ENCODE assay signal across 12 cellular contexts in genomic region chr16:89186625-89187336, GRCh38. TPM values are rescaled to one million over a fixed set of nuclear protein-coding genes. Genes with fewer than 3 reads are reported as not detected.
DNase-seq lines count a peak whose midpoint lies in the region; ATAC-seq and TF ChIP-seq lines count a peak whose summit lies in the region.
"Not testable (repeated sequence)": the region's sequence is repeated elsewhere in the genome, so short reads cannot be mapped to it uniquely, and the experiment has no call there.
"Had no signal": no experiment of that assay in that cellular context is flagged by ENCODE, and none has a peak within 500 bp of the region (broad histone marks: within the 10 kb centered on the region; RNA-seq: fewer than 3 reads in every experiment).

No MANE protein-coding gene starts in this region.

- CTCF ChIA-PET in CD4-positive, alpha-beta memory T cell (lab: Charles Lee; ENCODE audit: partially characterized antibody); activated B cell treated with CpG ODN at 0.5 μM for 24 hours (lab: Charles Lee): not testable (repeated sequence)

- H3K4me3 ChIP-seq in CD4-positive, alpha-beta memory T cell (ENCODE audit: low read length in 2 of 2) = not testable (repeated sequence)

- H3K4me3 Mint-ChIP-seq in CD4-positive, alpha-beta memory T cell = peak overlapping the region in 1 of 8 donors; percentile 52
- H3K4me3 Mint-ChIP-seq in activated B cell treated with CpG ODN at 0.5 μM for 24 hours = not testable (repeated sequence)

- TF ChIP-seq CTCF in activated B cell treated with CpG ODN at 0.5 μM for 24 hours (IDR thresholded peaks at IDR 0.05) = not testable (repeated sequence)

- peaks cover 3 to 23% (median 7%) of the 10 kb centered on the region in 4 donors for H3K4me1 Mint-ChIP-seq in CD4-positive, alpha-beta memory T cell
- H3K4me1 Mint-ChIP-seq in activated B cell treated with CpG ODN at 0.5 μM for 24 hours = not testable (repeated sequence)

- peak; percentile 26 for ATAC-seq in activated B cell treated with CpG ODN at 0.5 μM for 24 hours (ENCODE audit: low read depth)

- POLR2A ChIA-PET in CD4-positive, alpha-beta memory T cell (lab: Charles Lee; ENCODE audit: partially characterized antibody) = interaction anchor here (1.0 kb wide), 1 partner anchor 93 kb away, joined by 4 read pairs; the partner anchor contains the start of gene ACSF3
- POLR2A ChIA-PET in activated B cell treated with CpG ODN at 0.5 μM for 24 hours (lab: Charles Lee) = not testable (repeated sequence)

- not testable (repeated sequence) for H3K27me3 Mint-ChIP-seq in CD4-positive, alpha-beta memory T cell; activated B cell treated with CpG ODN at 0.5 μM for 24 hours

- peak overlapping the region in 3 of 7 donors; percentile 29 to 97 (median 94) for H3K27ac Mint-ChIP-seq in CD4-positive, alpha-beta memory T cell
- not testable (repeated sequence) for H3K27ac Mint-ChIP-seq in activated B cell treated with CpG ODN at 0.5 μM for 24 hours

- DNase-seq in CD4-positive, alpha-beta memory T cell = peak in 4 of 5 donors; percentile 31 to 45 (median 40)
- DNase-seq in HT-29 (ENCODE audit: low spot score) (peak; percentile 15), NCI-H69 (lab: John Stamatoyannopoulos, UW) (peak; percentile 31), epidermal melanocyte (ENCODE audit: insufficient read length, low spot score) (peak; percentile 41), left kidney (ENCODE audit: low read depth, low spot score) (peak; percentile 42), retina (peak; percentile 17)
- not testable (repeated sequence) for DNase-seq in activated B cell treated with CpG ODN at 0.5 μM for 24 hours
- peak; percentile 29 for DNase-seq in activated naive CD4-positive, alpha-beta T cell treated with Interleukin-2 at 50 U/mL for 16 hours

- H3K27me3 ChIP-seq in CD4-positive, alpha-beta memory T cell (ENCODE audit: insufficient read depth, low read length) = not testable (repeated sequence)

- H3K9me3 ChIP-seq in CD4-positive, alpha-beta memory T cell (ENCODE audit: control insufficient read depth in 1 of 2, low read length in 2 of 2) = not testable (repeated sequence)

- H3K9me3 Mint-ChIP-seq in CD4-positive, alpha-beta memory T cell; activated B cell treated with CpG ODN at 0.5 μM for 24 hours: not testable (repeated sequence)

- intact Hi-C loops in CD4-positive, alpha-beta memory T cell (cut with micrococcal nuclease); activated B cell treated with CpG ODN at 0.5 μM for 24 hours (cut with micrococcal nuclease): not testable (repeated sequence)

- not testable (repeated sequence) for H3K27ac ChIP-seq in CD4-positive, alpha-beta memory T cell (ENCODE audit: low read depth, low read length)

- H3K36me3 ChIP-seq in CD4-positive, alpha-beta memory T cell (ENCODE audit: insufficient read depth, low read length) = not testable (repeated sequence)

- not testable (repeated sequence) for H3K4me1 ChIP-seq in CD4-positive, alpha-beta memory T cell (ENCODE audit: insufficient read depth, low read length)

- H3K36me3 Mint-ChIP-seq in CD4-positive, alpha-beta memory T cell; activated B cell treated with CpG ODN at 0.5 μM for 24 hours (ENCODE audit: low read depth): not testable (repeated sequence)

RNA-seq across cellular contexts. Expression of gene SLC22A31, which starts 13.6 kb away (rescaled TPM):
- total RNA-seq in CD4-positive, alpha-beta memory T cell = under 1 TPM in 1 of 2 experiments, not detected in 1; 0.44 TPM
- polyA plus RNA-seq in CD4-positive, alpha-beta memory T cell = under 1 TPM; 0.32 to 0.48 TPM
- total RNA-seq in HT-29 (2014; rRNA removed; shearing (Covaris generic)) = not detected in 2 replicates
- total RNA-seq in activated B cell treated with CpG ODN at 0.5 μM for 24 hours = not detected in 2 replicates
- total RNA-seq: breast epithelium had no signal

RNA-seq across cellular contexts. Expression of gene CDH15, which starts 15.2 kb away (rescaled TPM):
- total RNA-seq in CD4-positive, alpha-beta memory T cell = not detected
- not detected for polyA plus RNA-seq in CD4-positive, alpha-beta memory T cell
- not detected in 2 replicates for total RNA-seq in HT-29 (2014; rRNA removed; shearing (Covaris generic))
- not detected in 2 replicates for total RNA-seq in activated B cell treated with CpG ODN at 0.5 μM for 24 hours
- total RNA-seq: activated T-helper 1 cell treated with anti-CD3 and anti-CD28 coated beads, Interleukin-12 subunit alpha, Interleukin-12 subunit beta, Interleukin-2, Interleukin-4 antibody, amounts not matched to agents 30 ng/mL and 10 ng/mL and 1 ng/mL, durations not matched to agents 14 hours and 24 hours and 36 hours; breast epithelium; mesenteric fat pad; progenitor cell of endocrine pancreas had no signal

RNA-seq across cellular contexts. Expression of gene ZNF778, which starts 30.7 kb away (rescaled TPM):
- 10 to 100 TPM; 13.1 to 15.9 TPM for total RNA-seq in CD4-positive, alpha-beta memory T cell
- 1 to 10 TPM; 1.0 to 4.4 TPM for polyA plus RNA-seq in CD4-positive, alpha-beta memory T cell
- total RNA-seq in HT-29 (2014; rRNA removed; shearing (Covaris generic)) = 4.2 and 10.6 TPM in 2 replicates
- total RNA-seq in activated B cell treated with CpG ODN at 0.5 μM for 24 hours = 7.2 and 11.4 TPM in 2 replicates
